In genomic region chr19:4597975-4598671, GRCh38 we compare ENCODE assay signal across 8 cellular contexts. TPM values are rescaled to one million over a fixed set of nuclear protein-coding genes. Genes with fewer than 3 reads are reported as not detected.
DNase-seq lines count a peak whose midpoint lies in the region; TF ChIP-seq lines count a peak whose summit lies in the region.

No MANE protein-coding gene starts in this region.

- H3K36me3 ChIP-seq in Loucy (ENCODE audit: insufficient read depth, low read length): no peaks in the 10 kb centered on the region
- no peaks in the 10 kb centered on the region for H3K36me3 ChIP-seq in WERI-Rb-1
- no peaks in the 10 kb centered on the region for H3K36me3 ChIP-seq in effector memory CD4-positive, alpha-beta T cell (ENCODE audit: control insufficient read depth, insufficient read depth, low read length)
- H3K36me3 ChIP-seq in trophoblast cell (ENCODE audit: control insufficient read depth in 1 of 2, insufficient read depth in 2 of 2, low read length in 2 of 2): no peaks in the 10 kb centered on the region

- no peak overlapping the region for H3K18ac ChIP-seq in trophoblast cell (ENCODE audit: low read length)

- H2BK12ac ChIP-seq in trophoblast cell (ENCODE audit: low read length): no peak overlapping the region

- no CpG with 5 or more reads among the region's 32 CpGs for WGBS in trophoblast cell (ENCODE audit: extremely low coverage, insufficient coverage, insufficient read length)

- H2BK120ac ChIP-seq in trophoblast cell (ENCODE audit: insufficient read depth, low read length, poor library complexity): no peak overlapping the region

- H3K4me2 ChIP-seq in Loucy (ENCODE audit: low read depth, low read length, poor library complexity, severe bottlenecking) (peak overlapping the region; percentile 74), trophoblast cell (ENCODE audit: low read length) (peak overlapping the region; percentile 26)

- DNase-seq in Daoy (ENCODE audit: low read depth) (peak; percentile 76), WERI-Rb-1 (peak; percentile 82), trophoblast cell (no peak), kidney tubule cell (ENCODE audit: low spot score) (no peak), caudate nucleus (lab: John Stamatoyannopoulos, UW) (no peak), DMS79 (lab: John Stamatoyannopoulos, UW) (no peak)
- peak in 2 of 3 donors; percentile 16 to 21 for DNase-seq in effector memory CD4-positive, alpha-beta T cell

- no peak overlapping the region for H3K23ac ChIP-seq in trophoblast cell (ENCODE audit: low read length)

- H3K4me3 ChIP-seq in Loucy (ENCODE audit: low read length, poor library complexity, severe bottlenecking): peak overlapping the region; percentile 63
- peak overlapping the region; percentile 41 for H3K4me3 ChIP-seq in WERI-Rb-1 (ENCODE audit: low read depth, low read length)
- H3K4me3 ChIP-seq in effector memory CD4-positive, alpha-beta T cell (ENCODE audit: insufficient read depth, low read depth, low read length, poor library complexity, severe bottlenecking): no peak overlapping the region
- H3K4me3 ChIP-seq in trophoblast cell (ENCODE audit: low read depth, low read length): peak overlapping the region; percentile 9

- no peaks in the 10 kb centered on the region for H3K79me1 ChIP-seq in trophoblast cell (ENCODE audit: low read length)

- H3K4me1 ChIP-seq in Loucy (ENCODE audit: insufficient read depth, low read length, poor library complexity, severe bottlenecking) (no peaks in the 10 kb centered on the region), trophoblast cell (ENCODE audit: control insufficient read depth in 1 of 2, insufficient read depth in 2 of 2, low read length in 2 of 2) (no peaks in the 10 kb centered on the region)
- peaks cover 10% of the 10 kb centered on the region for H3K4me1 ChIP-seq in effector memory CD4-positive, alpha-beta T cell (ENCODE audit: control insufficient read depth, insufficient read depth, low read length, poor library complexity, severe bottlenecking)

- no peak overlapping the region for H4K8ac ChIP-seq in trophoblast cell (ENCODE audit: low read depth, low read length)

- no peak overlapping the region for H3K14ac ChIP-seq in trophoblast cell (ENCODE audit: low read length)

- H3K9me3 ChIP-seq in Loucy (ENCODE audit: insufficient read depth, low read depth, low read length) (no peaks in the 10 kb centered on the region), WERI-Rb-1 (ENCODE audit: severe bottlenecking) (no peaks in the 10 kb centered on the region), trophoblast cell (ENCODE audit: insufficient read depth, low read depth, low read length) (peaks cover 2% of the 10 kb centered on the region)
- H3K9me3 ChIP-seq in effector memory CD4-positive, alpha-beta T cell (ENCODE audit: control insufficient read depth, low read length): no peaks in the 10 kb centered on the region

- H3K27ac ChIP-seq in WERI-Rb-1 (no peak overlapping the region), trophoblast cell (ENCODE audit: low read depth, low read length) (no peak overlapping the region), caudate nucleus (ENCODE audit: low read depth, low read length) (no peak overlapping the region)
- H3K27ac ChIP-seq in effector memory CD4-positive, alpha-beta T cell (ENCODE audit: insufficient read depth, low read length, poor library complexity, severe bottlenecking): no peak overlapping the region

- no peaks in the 10 kb centered on the region for H3K9me2 ChIP-seq in Loucy (replicated peaks; ENCODE audit: low read depth, low read length)

- no peak overlapping the region for H4K12ac ChIP-seq in trophoblast cell (ENCODE audit: low read depth, low read length)

- H2AFZ ChIP-seq in Loucy (ENCODE audit: low read length) (peak overlapping the region; percentile 68; the same call in 1 of the 2 replicates), trophoblast cell (ENCODE audit: insufficient read depth, low read length, poor library complexity) (no peak overlapping the region)

- H2BK5ac ChIP-seq in trophoblast cell (ENCODE audit: low read depth, low read length, poor library complexity): no peak overlapping the region

- no peak overlapping the region for H2AK5ac ChIP-seq in trophoblast cell (ENCODE audit: low read length)

- no peak for TF ChIP-seq CTCF in Loucy (conservative IDR thresholded peaks at IDR 0.05; ENCODE audit: low read length)
- no peak for TF ChIP-seq CTCF in WERI-Rb-1 (IDR thresholded peaks at IDR 0.05; ENCODE audit: low read depth, low read length)

- no peaks in the 10 kb centered on the region for H4K20me1 ChIP-seq in Loucy (ENCODE audit: insufficient read depth, low read length, poor library complexity, severe bottlenecking)

- H3K9ac ChIP-seq in Loucy (ENCODE audit: low read depth, low read length, poor library complexity, severe bottlenecking) (peak overlapping the region; percentile 47), trophoblast cell (ENCODE audit: low read length) (no peak overlapping the region)

- no peaks in the 10 kb centered on the region for H3F3A ChIP-seq in Loucy (ENCODE audit: low read depth)

- H4K91ac ChIP-seq in trophoblast cell (ENCODE audit: low read depth, low read length): no peak overlapping the region

- H3K27me3 ChIP-seq in Loucy (ENCODE audit: insufficient read depth, low read length, poor library complexity, severe bottlenecking): no peaks in the 10 kb centered on the region
- no peaks in the 10 kb centered on the region for H3K27me3 ChIP-seq in WERI-Rb-1 (ENCODE audit: insufficient read depth, low read depth, severe bottlenecking)
- H3K27me3 ChIP-seq in effector memory CD4-positive, alpha-beta T cell (replicated peaks; ENCODE audit: control insufficient read depth, insufficient read depth, low read length, poor library complexity, severe bottlenecking): peaks cover 22% of the 10 kb centered on the region
- peaks cover 6% of the 10 kb centered on the region for H3K27me3 ChIP-seq in trophoblast cell (ENCODE audit: insufficient read depth, low read length)

- H3K4ac ChIP-seq in trophoblast cell (ENCODE audit: low read depth, low read length): no peak overlapping the region

- no peaks in the 10 kb centered on the region for H3K79me2 ChIP-seq in Loucy (ENCODE audit: insufficient read depth, low read length)
- H3K79me2 ChIP-seq in trophoblast cell (ENCODE audit: control insufficient read depth, insufficient read depth, low read length, poor library complexity): no peaks in the 10 kb centered on the region

RNA-seq across cellular contexts. Expression of gene SEMA6B, which starts 38.6 kb away (rescaled TPM):
- 2.3 and 3.2 TPM in 2 replicates for total RNA-seq in Daoy (2014; rRNA removed; shearing (Covaris generic))
- 0.36 and 0.38 TPM in 2 replicates for polyA plus RNA-seq in trophoblast cell (2013)

RNA-seq across cellular contexts. Expression of gene TNFAIP8L1, which starts 41.2 kb away (rescaled TPM):
- 6.5 and 6.8 TPM in 2 replicates for total RNA-seq in Daoy (2014; rRNA removed; shearing (Covaris generic))
- 6.4 and 7.0 TPM in 2 replicates for polyA plus RNA-seq in trophoblast cell (2013)

RNA-seq across cellular contexts. Expression of gene LRG1, which starts 58.3 kb away (rescaled TPM):
- 0.03 and 0.69 TPM in 2 replicates for total RNA-seq in Daoy (2014; rRNA removed; shearing (Covaris generic))
- polyA plus RNA-seq in trophoblast cell (2013): 1.7 and 1.8 TPM in 2 replicates

Comparison
In these comparisons a context has a peak if more than half of its experiments do, and no peak if none do; other contexts are left out.
1. DNase-seq: peak in Daoy (single experiment), WERI-Rb-1 (single experiment) and effector memory CD4-positive, alpha-beta T cell (2 of 3); none in trophoblast cell (0 of 2), kidney tubule cell (single experiment), caudate nucleus (0 of 61) and DMS79 (single experiment).